In genomic region chrX:2521092-2521926, GRCh38 we compare ENCODE assay signal across 10 cellular contexts. TPM values are rescaled to one million over a fixed set of nuclear protein-coding genes. Genes with fewer than 3 reads are reported as not detected.
DNase-seq lines count a peak whose midpoint lies in the region; ATAC-seq and TF ChIP-seq lines count a peak whose summit lies in the region.
"Had no signal": no experiment of that assay in that cellular context is flagged by ENCODE, and none has a peak within 500 bp of the region (broad histone marks: within the 10 kb centered on the region; RNA-seq: fewer than 3 reads in every experiment).

No MANE protein-coding gene starts in this region.

- no TSS peak for BruUV-seq in PC-3 (replicated peaks; lab: Mats Ljungman, UMichigan)

- no peaks in the 10 kb centered on the region for H3K9me2 ChIP-seq in PC-3 (replicated peaks; ENCODE audit: low read length)

- no peak overlapping the region for H3K27ac ChIP-seq in brain microvascular endothelial cell
- no peak overlapping the region for H3K27ac ChIP-seq in PC-3 (ENCODE audit: low read length)

- H3K4me3 ChIP-seq in brain microvascular endothelial cell (ENCODE audit: low read depth, low read length) (no peak overlapping the region), PC-3 (ENCODE audit: low read length) (no peak overlapping the region)

- H3K27me3 Mint-ChIP-seq in naive B cell, result no peaks in the 10 kb centered on the region
- H3K27me3 Mint-ChIP-seq in activated T-cell treated with anti-CD3 and anti-CD28 coated beads, Interleukin-2, amount 50 U/mL, for 72 hours (ENCODE audit: low read depth), result peaks cover 7% of the 10 kb centered on the region

- H3K4me3 Mint-ChIP-seq in naive B cell, result peak overlapping the region in 3 of 8 donors; percentile 52 to 79 (median 65)
- H3K4me3 Mint-ChIP-seq in activated T-cell treated with anti-CD3 and anti-CD28 coated beads, Interleukin-2, amount 50 U/mL, for 72 hours, result no peak overlapping the region

- peaks cover under 1 to 3% (median 2%) of the 10 kb centered on the region in 7 donors for H3K9me3 Mint-ChIP-seq in naive B cell
- no peaks in the 10 kb centered on the region for H3K9me3 Mint-ChIP-seq in activated T-cell treated with anti-CD3 and anti-CD28 coated beads, Interleukin-2, amount 50 U/mL, for 72 hours

- H4K20me1 ChIP-seq in PC-3 (ENCODE audit: low read length), result no peaks in the 10 kb centered on the region

- H3K4me1 Mint-ChIP-seq in naive B cell, result peaks cover 16 to 34% (median 28%) of the 10 kb centered on the region in 3 donors
- peaks cover 4% of the 10 kb centered on the region for H3K4me1 Mint-ChIP-seq in activated T-cell treated with anti-CD3 and anti-CD28 coated beads, Interleukin-2, amount 50 U/mL, for 72 hours (ENCODE audit: low read depth)

- ATAC-seq in GM18861 (IDR thresholded peaks at IDR 0.05; ENCODE audit: unreplicated experiment), result peak; percentile 67
- peak; percentile 75 for ATAC-seq in GM21786 (IDR thresholded peaks at IDR 0.05; ENCODE audit: unreplicated experiment)
- ATAC-seq in HG03521 (IDR thresholded peaks at IDR 0.05; ENCODE audit: unreplicated experiment), result peak; percentile 65
- ATAC-seq in naive B cell (ENCODE audit: low read depth in 2 of 2), result peak; percentile 92 to 93
- no peak for ATAC-seq in activated T-cell treated with anti-CD3 and anti-CD28 coated beads, Interleukin-2, amount 50 U/mL, for 72 hours (replicated peaks in 1 of 2)
- ATAC-seq in PC-3, result no peak
- ATAC-seq: naive thymus-derived CD8-positive, alpha-beta T cell had no signal

- no peak overlapping the region for H3K4me2 ChIP-seq in PC-3 (ENCODE audit: low read length)

- H3K9ac ChIP-seq in PC-3 (ENCODE audit: low read length), result no peak overlapping the region

- POLR2A ChIA-PET in PC-3 (lab: Charles Lee; ENCODE audit: unreplicated experiment), result no interaction called here

- H3K27me3 ChIP-seq in brain microvascular endothelial cell (replicated peaks) (no peaks in the 10 kb centered on the region), PC-3 (ENCODE audit: low read length) (peaks cover 19% of the 10 kb centered on the region; the same call in 1 of the 2 replicates)

- no peak overlapping the region for H3K27ac Mint-ChIP-seq in naive B cell
- no peak overlapping the region for H3K27ac Mint-ChIP-seq in activated T-cell treated with anti-CD3 and anti-CD28 coated beads, Interleukin-2, amount 50 U/mL, for 72 hours

- H3K36me3 Mint-ChIP-seq in naive B cell, result peaks cover under 1 to 2% of the 10 kb centered on the region in 2 donors
- no peaks in the 10 kb centered on the region for H3K36me3 Mint-ChIP-seq in activated T-cell treated with anti-CD3 and anti-CD28 coated beads, Interleukin-2, amount 50 U/mL, for 72 hours (ENCODE audit: insufficient read depth in 2 of 2)
- H3K36me3 Mint-ChIP-seq: naive thymus-derived CD8-positive, alpha-beta T cell had no signal

- intact Hi-C loops in PC-3 (cut with micrococcal nuclease), result no loop called here

- no peaks in the 10 kb centered on the region for H3F3A ChIP-seq in PC-3 (ENCODE audit: low read length, unreplicated experiment)

- DNase-seq in naive B cell, result peak; percentile 82
- DNase-seq in activated T-cell treated with anti-CD3 and anti-CD28 coated beads, Interleukin-2, amount 50 U/mL, for 72 hours, result no peak
- DNase-seq in NCI-H1092 treated with DMSO at 0.1 percent for 48 hours (lab: John Stamatoyannopoulos, UW), result no peak
- no peak for DNase-seq in brain microvascular endothelial cell
- no peak for DNase-seq in PC-3
- DNase-seq: amniotic stem cell had no signal

- no peaks in the 10 kb centered on the region for H3K79me2 ChIP-seq in PC-3 (ENCODE audit: low read length)

- CTCF ChIA-PET in PC-3 (lab: Charles Lee), result no interaction called here

- no peaks in the 10 kb centered on the region for H3K36me3 ChIP-seq in brain microvascular endothelial cell (replicated peaks)
- H3K36me3 ChIP-seq in PC-3 (ENCODE audit: low read depth, low read length), result no peaks in the 10 kb centered on the region

- in situ Hi-C loops in brain microvascular endothelial cell (cut with HindIII; ENCODE audit: low pct_ligation_motif_present, low sequenced_read_pairs), result no loop called here

- TF ChIP-seq CTCF in brain microvascular endothelial cell (IDR thresholded peaks at IDR 0.05; ENCODE audit: low read depth, low read length, missing control alignments), result no peak
- no peak for TF ChIP-seq CTCF in PC-3 (conservative IDR thresholded peaks at IDR 0.05; ENCODE audit: low read depth, low read length)

- H3K4me1 ChIP-seq in PC-3 (ENCODE audit: insufficient read depth, low read length), result no peaks in the 10 kb centered on the region

- H2AFZ ChIP-seq in PC-3 (ENCODE audit: low read length), result no peak overlapping the region

- no peaks in the 10 kb centered on the region for H3K9me3 ChIP-seq in PC-3 (ENCODE audit: low read length)

RNA-seq across cellular contexts. Expression of gene DHRSX, which starts 20.5 kb away (rescaled TPM):
- polyA plus RNA-seq in naive B cell (ENCODE audit: low read depth in 6 of 6), result 10 to 100 TPM; 20.9 to 33.3 (median 28.4) TPM
- 10 to 100 TPM; 24.0 to 26.0 TPM for total RNA-seq in activated T-cell treated with anti-CD3 and anti-CD28 coated beads, Interleukin-2, amount 50 U/mL, for 72 hours
- total RNA-seq in PC-3 (2014; rRNA removed), result 11.5 and 13.8 TPM in 2 replicates

RNA-seq across cellular contexts. Expression of gene ZBED1, which starts 20.5 kb away (rescaled TPM):
- 10 to 100 TPM; 25.6 to 82.8 (median 56.4) TPM for polyA plus RNA-seq in naive B cell (ENCODE audit: low read depth in 6 of 6)
- total RNA-seq in activated T-cell treated with anti-CD3 and anti-CD28 coated beads, Interleukin-2, amount 50 U/mL, for 72 hours, result 10 to 100 TPM; 24.5 to 28.5 TPM
- total RNA-seq in PC-3 (2014; rRNA removed), result 14.2 and 15.9 TPM in 2 replicates

Comparison
In these comparisons a context has a peak if more than half of its experiments do, and no peak if none do; other contexts are left out.
1. ATAC-seq: peak in GM18861 (single experiment), GM21786 (single experiment), HG03521 (single experiment) and naive B cell (2 of 2); none in activated T-cell treated with anti-CD3 and anti-CD28 coated beads, Interleukin-2, amount 50 U/mL, for 72 hours (0 of 2) and PC-3 (single experiment).